ENCODE assay signal across 8 cellular contexts in the genomic region with DNA sequence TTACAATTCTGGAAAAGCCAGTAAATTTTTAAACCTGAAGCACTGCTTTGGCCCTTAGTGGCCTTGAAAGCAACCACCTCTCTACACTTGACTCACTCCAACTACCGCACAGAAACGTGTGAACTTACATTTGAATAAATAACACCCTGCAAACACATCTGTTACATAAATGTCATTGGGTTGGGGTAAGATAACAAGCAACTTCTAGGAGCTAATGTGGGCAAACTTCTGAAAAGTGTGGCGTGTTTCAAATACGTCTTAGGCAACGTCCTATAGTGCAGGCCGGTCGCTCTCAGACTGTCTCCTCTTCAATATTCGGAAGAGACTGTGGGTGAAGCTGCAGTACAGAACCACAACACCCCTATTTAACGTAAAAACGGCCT. TPM values are rescaled to one million over a fixed set of nuclear protein-coding genes. Genes with fewer than 3 reads are reported as not detected.
DNase-seq lines count a peak whose midpoint lies in the region; ATAC-seq and TF ChIP-seq lines count a peak whose summit lies in the region.

No MANE protein-coding gene starts in this region.

- peak overlapping the region; percentile 5; the same call in 1 of the 2 replicates for H3K27ac ChIP-seq in PC-9
- H3K27ac ChIP-seq in muscle layer of colon (ENCODE audit: low read depth, low read length), result peak overlapping the region; percentile 93

- no peaks in the 10 kb centered on the region for H3K27me3 ChIP-seq in PC-9 (ENCODE audit: insufficient read depth, low read depth)
- no peaks in the 10 kb centered on the region for H3K27me3 ChIP-seq in endocrine pancreas (ENCODE audit: control insufficient read depth, insufficient read depth, low read length)
- no peaks in the 10 kb centered on the region for H3K27me3 ChIP-seq in muscle layer of colon (ENCODE audit: control insufficient read depth in 1 of 2, insufficient read depth in 2 of 2, low read length in 2 of 2)

- CTCF ChIA-PET in PC-9 (lab: Charles Lee), result no interaction called here

- peak overlapping the region; percentile 90 for H2AFZ ChIP-seq in PC-9

- H3K9ac ChIP-seq in endocrine pancreas (ENCODE audit: control insufficient read depth, insufficient read depth, low read length) (peak overlapping the region; percentile 88), muscle layer of colon (ENCODE audit: low read length) (peak overlapping the region; percentile 85)

- no peak for TF ChIP-seq CTCF in PC-9 (conservative IDR thresholded peaks at IDR 0.05)

- H3K4me1 ChIP-seq in PC-9 (replicated peaks; ENCODE audit: insufficient read depth), result peaks cover 17% of the 10 kb centered on the region; the same call in 1 of the 2 replicates
- peaks cover 8% of the 10 kb centered on the region for H3K4me1 ChIP-seq in endocrine pancreas (ENCODE audit: control insufficient read depth, insufficient read depth, low read length)
- peaks cover 24% of the 10 kb centered on the region for H3K4me1 ChIP-seq in muscle layer of colon (ENCODE audit: insufficient read depth, low read length)

- intact Hi-C loops in Right ventricle myocardium inferior (cut with DNase I), result no loop called here
- intact Hi-C loops in cardiac septum (cut with DNase I), result no loop called here
- intact Hi-C loops in PC-9 (cut with micrococcal nuclease; ENCODE audit: unreplicated experiment), result no loop called here

- H3K9me2 ChIP-seq in PC-9 (ENCODE audit: insufficient read depth), result no peaks in the 10 kb centered on the region

- TSS peak; percentile 64 for BruUV-seq in PC-9 (replicated peaks; lab: Mats Ljungman, UMichigan)

- H3K4me3 ChIP-seq in PC-9 (peak overlapping the region; percentile 76), endocrine pancreas (ENCODE audit: control insufficient read depth, insufficient read depth, low read length) (peak overlapping the region; percentile 93), muscle layer of colon (ENCODE audit: low read depth in 1 of 2, low read length in 2 of 2) (peak overlapping the region; percentile 63 to 97)

- H3K36me3 ChIP-seq in PC-9 (ENCODE audit: low read depth) (peaks cover 9% of the 10 kb centered on the region; the same call in 1 of the 2 replicates), endocrine pancreas (ENCODE audit: control insufficient read depth, insufficient read depth, low read length) (no peaks in the 10 kb centered on the region), muscle layer of colon (ENCODE audit: insufficient read depth, low read length) (peaks cover 7% of the 10 kb centered on the region)

- H3K79me2 ChIP-seq in PC-9 (ENCODE audit: low read depth), result peaks cover 32% of the 10 kb centered on the region

- ATAC-seq in Right ventricle myocardium inferior (peak; percentile 40), HG02763 (IDR thresholded peaks at IDR 0.05; ENCODE audit: unreplicated experiment) (peak; percentile 26)

- H4K20me1 ChIP-seq in PC-9 (ENCODE audit: insufficient read depth), result no peaks in the 10 kb centered on the region

- DNase-seq in Right ventricle myocardium inferior (ENCODE audit: missing footprints), result no peak
- DNase-seq in cardiac septum (ENCODE audit: low spot score), result no peak
- no peak for DNase-seq in PC-9
- DNase-seq in cerebellar nuclear complex (lab: John Stamatoyannopoulos, UW), result no peak
- no peak for DNase-seq in islet precursor cell

- no peaks in the 10 kb centered on the region for H3F3A ChIP-seq in PC-9 (ENCODE audit: insufficient read depth, low read depth)

- POLR2A ChIA-PET in PC-9 (lab: Charles Lee; ENCODE audit: unreplicated experiment), result no interaction called here

- peak overlapping the region; percentile 99 for H3K4me2 ChIP-seq in PC-9

- no peaks in the 10 kb centered on the region for H3K9me3 ChIP-seq in PC-9 (ENCODE audit: insufficient read depth, low read depth)
- H3K9me3 ChIP-seq in endocrine pancreas (ENCODE audit: control insufficient read depth, low read length), result no peaks in the 10 kb centered on the region
- H3K9me3 ChIP-seq in muscle layer of colon (ENCODE audit: low read length), result no peaks in the 10 kb centered on the region

RNA-seq across cellular contexts. Expression of a gene that starts 0.5 kb away (rescaled TPM):
- total RNA-seq in Right ventricle myocardium inferior, result 7.1 TPM
- 8.6 TPM for total RNA-seq in cardiac septum
- total RNA-seq in PC-9 (2021), result 20.5 and 22.9 TPM in 2 replicates
